ENCODE assay signal across 1 cellular context in the genomic region with DNA sequence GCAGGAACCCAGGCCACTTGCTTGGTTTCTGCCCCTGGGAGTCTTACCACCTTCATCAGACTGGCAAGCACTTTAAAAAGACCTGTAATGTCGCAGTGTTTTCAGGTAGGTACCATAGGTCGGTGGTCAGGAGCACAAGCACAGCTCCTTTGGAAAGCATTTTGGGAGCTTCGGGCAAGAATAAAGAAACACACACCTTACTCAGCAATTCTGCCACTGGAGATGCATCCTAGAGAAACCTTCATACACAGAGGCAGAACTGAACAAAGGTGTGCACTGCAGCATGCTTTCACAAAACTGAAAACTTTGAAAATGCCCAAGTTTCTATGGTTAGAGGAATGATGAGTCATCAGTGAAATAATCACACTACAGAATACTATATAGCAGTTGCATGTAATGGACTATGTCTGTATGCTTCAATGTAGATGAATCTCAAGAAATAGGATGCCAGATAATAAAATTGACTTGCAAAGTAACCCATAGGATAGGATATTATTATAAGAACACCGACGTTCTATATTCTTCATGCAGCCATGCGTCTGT.
TF ChIP-seq lines count a peak whose summit lies in the region.

No MANE protein-coding gene starts in this region.

TF ChIP-seq in IMR-90, 13 proteins besides CTCF, POLR2A, EP300 and RAD21:
- no peak for TF ChIP-seq MXI1 (IDR thresholded peaks at IDR 0.05; ENCODE audit: borderline replicate concordance, low read depth, low read length)
- TF ChIP-seq FOS (IDR thresholded peaks at IDR 0.05; ENCODE audit: low read depth, low read length) = 0 out of 2 replicates have a peak, but pooled peaks have one; percentile 13
